ENCODE assay signal across 22 cellular contexts in genomic region chr7:141477866-141478265, GRCh38.
A peak's percentile ranks its signal among the peaks of the same experiment; 100 is the strongest.
DNase-seq lines count a peak whose midpoint lies in the region; ATAC-seq and TF ChIP-seq lines count a peak whose summit lies in the region.
"Had no signal": no experiment of that assay in that cellular context is flagged by ENCODE, and none has a peak within 500 bp of the region (broad histone marks: within the 10 kb centered on the region; RNA-seq: fewer than 3 reads in every experiment).

No MANE protein-coding gene starts in this region.

- H3K27me3 ChIP-seq in RWPE2 (ENCODE audit: insufficient read depth, poor library complexity, severe bottlenecking) = no peaks in the 10 kb centered on the region
- H3K27me3 ChIP-seq in left ventricle myocardium inferior (ENCODE audit: low read depth) = no peaks in the 10 kb centered on the region
- H3K27me3 ChIP-seq in smooth muscle cell (ENCODE audit: low read depth) = no peaks in the 10 kb centered on the region

- TF ChIP-seq CTCF in RWPE2 (IDR thresholded peaks at IDR 0.05; ENCODE audit: poor library complexity, severe bottlenecking) = no peak
- TF ChIP-seq CTCF in left ventricle myocardium inferior (IDR thresholded peaks at IDR 0.05; ENCODE audit: borderline replicate concordance) = no peak
- TF ChIP-seq CTCF in smooth muscle cell (IDR thresholded peaks at IDR 0.05; ENCODE audit: borderline replicate concordance, insufficient read depth, poor library complexity, severe bottlenecking) = no peak

- no peaks in the 10 kb centered on the region for H3K9me3 ChIP-seq in RWPE2 (ENCODE audit: severe bottlenecking)
- H3K9me3 ChIP-seq in left ventricle myocardium inferior (replicated peaks) = no peaks in the 10 kb centered on the region
- no peaks in the 10 kb centered on the region for H3K9me3 ChIP-seq in smooth muscle cell (replicated peaks; ENCODE audit: low read depth)
- H3K9me3 ChIP-seq: SK-N-SH had no signal

- DNase-seq in NCI-H82 treated with DMSO at 0.1 percent for 48 hours (lab: John Stamatoyannopoulos, UW; ENCODE audit: unreplicated experiment) (peak; percentile 87), NCI-H82 (lab: John Stamatoyannopoulos, UW) (no peak), RWPE2 (ENCODE audit: low spot score) (no peak), left ventricle myocardium inferior (no peak), smooth muscle cell (lab: John Stamatoyannopoulos, UW; ENCODE audit: unreplicated experiment) (no peak), substantia nigra (lab: John Stamatoyannopoulos, UW) (no peak)
- no peak for DNase-seq in stimulated activated CD4-positive, alpha-beta T cell treated with anti-CD3 and anti-CD28 coated beads, Interleukin-4, amount 100 ng/mL, for 1 hour
- DNase-seq: 8988T; activated CD4-positive, alpha-beta T cell treated with anti-CD3 and anti-CD28 coated beads, Interleukin-2, amount 50 U/mL, for 4 hours; activated CD8-positive, alpha-beta memory T cell treated with anti-CD3 and anti-CD28 coated beads, Interleukin-2, amount 50 U/mL, for 48 hours; activated effector memory CD4-positive, alpha-beta T cell treated with anti-CD3 and anti-CD28 coated beads, Interleukin-2, amount 50 U/mL, for 16 hours; IMR-90; left colon; midbrain; NCI-H1436 treated with DMSO at 0.1 percent for 48 hours; NCI-H2171 treated with DMSO at 0.1 percent for 48 hours; NCI-H774; SK-N-SH; stimulated activated CD4-positive, alpha-beta T cell treated with anti-CD3 and anti-CD28 coated beads, Interleukin-4, amount 100 ng/mL, for 4 hours; stimulated activated naive CD8-positive, alpha-beta T cell treated with anti-CD3 and anti-CD28 coated beads, Interleukin-15, amount 100 ng/mL, for 72 hours had no signal

- H3K36me3 ChIP-seq in RWPE2 (ENCODE audit: low read depth) (no peaks in the 10 kb centered on the region), left ventricle myocardium inferior (no peaks in the 10 kb centered on the region), smooth muscle cell (ENCODE audit: low read depth) (no peaks in the 10 kb centered on the region)

- no peaks in the 10 kb centered on the region for H3F3A ChIP-seq in smooth muscle cell (ENCODE audit: low read depth)

- intact Hi-C loops in left ventricle myocardium inferior (cut with micrococcal nuclease) = no loop called here

- H3K4me2 ChIP-seq in smooth muscle cell = no peak overlapping the region
- H3K4me2 ChIP-seq: SK-N-SH had no signal

- H3K4me1 ChIP-seq in RWPE2 (ENCODE audit: insufficient read depth, poor library complexity, severe bottlenecking) = no peaks in the 10 kb centered on the region
- H3K4me1 ChIP-seq in left ventricle myocardium inferior = peaks cover 35% of the 10 kb centered on the region
- H3K4me1 ChIP-seq in smooth muscle cell (ENCODE audit: low read depth) = no peaks in the 10 kb centered on the region

- H2AFZ ChIP-seq in smooth muscle cell (ENCODE audit: low read depth) = peak overlapping the region; percentile 16

- H3K9ac ChIP-seq in smooth muscle cell (ENCODE audit: low read depth) = no peak overlapping the region
- H3K9ac ChIP-seq: SK-N-SH had no signal

- ATAC-seq in RWPE2 (ENCODE audit: low read depth) (peak; percentile 48; the same call in 1 of the 3 replicates), HG03439 (IDR thresholded peaks at IDR 0.05; ENCODE audit: unreplicated experiment) (no peak)
- ATAC-seq: left colon; Panc1; stimulated activated naive CD8-positive, alpha-beta T cell treated with anti-CD3 and anti-CD28 coated beads, Interleukin-15, amount 100 ng/mL, for 72 hours had no signal

- H3K79me2 ChIP-seq in smooth muscle cell (ENCODE audit: low read depth) = no peaks in the 10 kb centered on the region

- H3K27ac ChIP-seq in RWPE2 (ENCODE audit: poor library complexity, severe bottlenecking) (no peak overlapping the region), left ventricle myocardium inferior (replicated peaks) (peak overlapping the region; percentile 38), smooth muscle cell (ENCODE audit: low read depth) (no peak overlapping the region), substantia nigra (ENCODE audit: low read depth, low read length, poor library complexity, severe bottlenecking) (no peak overlapping the region)

- 46% methylated on average over 4 of the region's 4 CpGs for WGBS in smooth muscle cell (ENCODE audit: low lambda C conversion rate)

- no peaks in the 10 kb centered on the region for H4K20me1 ChIP-seq in smooth muscle cell (ENCODE audit: low read depth)

- no peak overlapping the region for H3K4me3 ChIP-seq in RWPE2 (ENCODE audit: severe bottlenecking)
- H3K4me3 ChIP-seq in left ventricle myocardium inferior = no peak overlapping the region
- no peak overlapping the region for H3K4me3 ChIP-seq in smooth muscle cell
